8 cellular contexts compared by ENCODE assay signal in the genomic region with DNA sequence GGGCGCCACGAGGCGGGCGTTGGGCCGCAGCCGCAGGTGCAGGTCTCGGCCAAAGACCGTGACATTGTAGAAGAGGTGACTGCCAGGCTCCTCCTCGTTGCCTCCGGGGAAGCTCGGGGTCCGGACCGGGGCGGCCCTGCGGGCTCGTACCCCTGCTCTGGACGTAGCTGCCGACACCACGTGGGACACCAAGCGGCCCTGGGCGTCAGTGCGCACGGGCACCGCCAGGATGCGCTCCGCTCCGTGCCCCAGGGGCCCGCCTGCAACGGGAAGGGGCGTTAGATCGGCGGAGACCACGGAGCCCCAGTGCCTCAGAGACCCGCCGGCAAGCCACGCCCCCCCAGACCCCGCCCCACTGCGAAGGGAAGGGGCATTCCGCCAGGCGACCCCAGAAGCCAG. TPM values are rescaled to one million over a fixed set of nuclear protein-coding genes. Genes with fewer than 3 reads are reported as not detected.
A peak's percentile ranks its signal among the peaks of the same experiment; 100 is the strongest.
DNase-seq lines count a peak whose midpoint lies in the region; ATAC-seq and TF ChIP-seq lines count a peak whose summit lies in the region.

No MANE protein-coding gene starts in this region.

- H3K4me3 Mint-ChIP-seq in osteocyte (ENCODE audit: unreplicated experiment) = peak overlapping the region; percentile 48

- ATAC-seq in GM21737 (IDR thresholded peaks at IDR 0.05; ENCODE audit: unreplicated experiment) (no peak), HG03342 (IDR thresholded peaks at IDR 0.05; ENCODE audit: unreplicated experiment) (no peak)

- peaks cover 44% of the 10 kb centered on the region for H3K27me3 Mint-ChIP-seq in osteocyte (ENCODE audit: unreplicated experiment)

- H3K4me1 Mint-ChIP-seq in osteocyte (ENCODE audit: unreplicated experiment) = peaks cover 8% of the 10 kb centered on the region

- peak overlapping the region; percentile 86 for H3K4me3 ChIP-seq in fibroblast of pulmonary artery (replicated peaks; ENCODE audit: low read depth, low read length)

- DNase-seq in DMS114 treated with DMSO at 0.1 percent for 48 hours (lab: John Stamatoyannopoulos, UW; ENCODE audit: unreplicated experiment) = peak; percentile 24
- peak; percentile 51 for DNase-seq in NCI-H2171 (lab: John Stamatoyannopoulos, UW)
- peak; percentile 62 for DNase-seq in fibroblast of pulmonary artery (ENCODE audit: low read depth)
- DNase-seq in osteocyte (ENCODE audit: extremely low spot score, unreplicated experiment) = no peak
- no peak for DNase-seq in mesenteric fat pad (ENCODE audit: low spot score)
- no peak for DNase-seq in NK-92 treated with Interleukin-12 subunit alpha and Interleukin-12 subunit beta, amount 100 ng/mL, for 24 hours (lab: John Stamatoyannopoulos, UW)

- no peaks in the 10 kb centered on the region for H3K36me3 Mint-ChIP-seq in osteocyte (ENCODE audit: unreplicated experiment)

- H3K27ac Mint-ChIP-seq in osteocyte (ENCODE audit: unreplicated experiment) = no peak overlapping the region

- no peaks in the 10 kb centered on the region for H3K9me3 Mint-ChIP-seq in osteocyte (ENCODE audit: unreplicated experiment)

- TF ChIP-seq CTCF in fibroblast of pulmonary artery (IDR thresholded peaks at IDR 0.05; ENCODE audit: low read length, missing control alignments) = peak; percentile 52
- TF ChIP-seq CTCF in osteocyte (IDR thresholded peaks at IDR 0.05) = peak; percentile 32

RNA-seq across cellular contexts. Expression of a gene that starts 1.4 kb away (rescaled TPM):
- total RNA-seq in osteocyte (10.7 and 12.2 TPM in 2 replicates), mesenteric fat pad (79.4 TPM)

Comparison
In these comparisons a context has a peak if more than half of its experiments do, and no peak if none do; other contexts are left out.
1. DNase-seq: peak in DMS114 treated with DMSO at 0.1 percent for 48 hours (single experiment), NCI-H2171 (single experiment) and fibroblast of pulmonary artery (single experiment); none in osteocyte (single experiment), mesenteric fat pad (single experiment) and NK-92 treated with Interleukin-12 subunit alpha and Interleukin-12 subunit beta, amount 100 ng/mL, for 24 hours (single experiment).